ENCODE assay signal across 1 cellular context in genomic region chr2:232979871-232980461, GRCh38.
TF ChIP-seq lines count a peak whose summit lies in the region.

No MANE protein-coding gene starts in this region.

TF ChIP-seq in WTC11, 78 proteins besides CTCF, POLR2A, EP300 and RAD21 (continued from another document):
- TF ChIP-seq USF2 (CRISPR knock-in tag; IDR thresholded peaks at IDR 0.05) (no peak), STAT6 (CRISPR knock-in tag; conservative IDR thresholded peaks at IDR 0.05; ENCODE audit: low read depth) (no peak), NFE2L1 (CRISPR knock-in tag; IDR thresholded peaks at IDR 0.05) (no peak), PRRX2 (CRISPR knock-in tag; IDR thresholded peaks at IDR 0.05) (no peak), FOXP1 (CRISPR knock-in tag; IDR thresholded peaks at IDR 0.05; ENCODE audit: borderline replicate concordance) (no peak), ZNF425 (CRISPR knock-in tag; conservative IDR thresholded peaks at IDR 0.05) (no peak), FOXJ3 (CRISPR knock-in tag; IDR thresholded peaks at IDR 0.05; ENCODE audit: borderline replicate concordance) (no peak)
TF ChIP-seq in WTC11: peak in this region for 0.
